ENCODE assay signal across 8 cellular contexts in genomic region chr10:102641880-102642552, GRCh38. TPM values are rescaled to one million over a fixed set of nuclear protein-coding genes. Genes with fewer than 3 reads are reported as not detected.
DNase-seq lines count a peak whose midpoint lies in the region; ATAC-seq and TF ChIP-seq lines count a peak whose summit lies in the region.

No MANE protein-coding gene starts in this region.

- ATAC-seq in natural killer cell treated with Interleukin-12 subunit alpha and Interleukin-12 subunit beta and Interleukin-15 and Interleukin-18, amount 100 ng/mL, for 72 hours = peak; percentile 81 to 87

- DNase-seq in EH (ENCODE audit: low read depth) (peak; percentile 98), H4 (ENCODE audit: low spot score) (peak; percentile 95), M059J (ENCODE audit: low read depth) (peak; percentile 94), fibroblast of the aortic adventitia (ENCODE audit: low read depth) (peak; percentile 96)
- peak; percentile 99 for DNase-seq in activated effector memory CD4-positive, alpha-beta T cell treated with anti-CD3 and anti-CD28 coated beads, Interleukin-2, amount 50 U/mL, for 16 hours
- DNase-seq in natural killer cell treated with Interleukin-12 subunit alpha and Interleukin-12 subunit beta and Interleukin-15 and Interleukin-18, amount 100 ng/mL, for 72 hours (ENCODE audit: low spot score) = peak; percentile 98
- DNase-seq in stimulated activated naive CD4-positive, alpha-beta T cell treated with Interleukin-2 at 50 U/mL for 16 hours (lab: John Stamatoyannopoulos, UW) = peak; percentile 97

- TF ChIP-seq CTCF in fibroblast of the aortic adventitia (IDR thresholded peaks at IDR 0.05; ENCODE audit: insufficient read depth, low read length) = no peak

- TF ChIP-seq POLR2A in Raji (IDR thresholded peaks at IDR 0.05; ENCODE audit: insufficient read depth, low read depth, low read length) = peak; percentile 80

- peak overlapping the region; percentile 95 for H3K4me3 ChIP-seq in fibroblast of the aortic adventitia (ENCODE audit: low read depth, low read length)

- H3K36me3 Mint-ChIP-seq in natural killer cell treated with Interleukin-12 subunit alpha and Interleukin-12 subunit beta and Interleukin-15 and Interleukin-18, amount 100 ng/mL, for 72 hours = no peaks in the 10 kb centered on the region

- no peaks in the 10 kb centered on the region for H3K9me3 Mint-ChIP-seq in natural killer cell treated with Interleukin-12 subunit alpha and Interleukin-12 subunit beta and Interleukin-15 and Interleukin-18, amount 100 ng/mL, for 72 hours

- H3K27me3 Mint-ChIP-seq in natural killer cell treated with Interleukin-12 subunit alpha and Interleukin-12 subunit beta and Interleukin-15 and Interleukin-18, amount 100 ng/mL, for 72 hours = no peaks in the 10 kb centered on the region

- H3K4me3 Mint-ChIP-seq in natural killer cell treated with Interleukin-12 subunit alpha and Interleukin-12 subunit beta and Interleukin-15 and Interleukin-18, amount 100 ng/mL, for 72 hours = peak overlapping the region; percentile 94

- H3K27ac Mint-ChIP-seq in natural killer cell treated with Interleukin-12 subunit alpha and Interleukin-12 subunit beta and Interleukin-15 and Interleukin-18, amount 100 ng/mL, for 72 hours = peak overlapping the region; percentile 86 to 94

- peaks cover 23 to 24% of the 10 kb centered on the region in 2 donors for H3K4me1 Mint-ChIP-seq in natural killer cell treated with Interleukin-12 subunit alpha and Interleukin-12 subunit beta and Interleukin-15 and Interleukin-18, amount 100 ng/mL, for 72 hours (ENCODE audit: low read depth in 2 of 2)

RNA-seq across cellular contexts. Expression of gene TRIM8, which starts 2.3 kb away (rescaled TPM):
- total RNA-seq in H4 (2014; rRNA removed; shearing (Covaris generic)) = 15.8 and 18.5 TPM in 2 replicates
- total RNA-seq in M059J (2014; rRNA removed; shearing (Covaris generic)) = 28.8 and 58.1 TPM in 2 replicates
- 83.0 and 84.7 TPM in 2 replicates for total RNA-seq in fibroblast of the aortic adventitia (ENCODE audit: low replicate concordance)
- total RNA-seq in natural killer cell treated with Interleukin-12 subunit alpha and Interleukin-12 subunit beta and Interleukin-15 and Interleukin-18, amount 100 ng/mL, for 72 hours = 10 to 100 TPM; 50.2 to 78.5 TPM

Comparison
In these comparisons a context has a peak if more than half of its experiments do, and no peak if none do; other contexts are left out.
1. Peak in every context shown above with its lines: DNase-seq, ATAC-seq and H3K4me3 ChIP-seq.